23 cellular contexts compared by ENCODE assay signal in genomic region chr4:6322761-6323566, GRCh38. TPM values are rescaled to one million over a fixed set of nuclear protein-coding genes. Genes with fewer than 3 reads are reported as not detected.
A peak's percentile ranks its signal among the peaks of the same experiment; 100 is the strongest.
DNase-seq lines count a peak whose midpoint lies in the region; ATAC-seq and TF ChIP-seq lines count a peak whose summit lies in the region.
"Had no signal": no experiment of that assay in that cellular context is flagged by ENCODE, and none has a peak within 500 bp of the region (broad histone marks: within the 10 kb centered on the region; RNA-seq: fewer than 3 reads in every experiment).

No MANE protein-coding gene starts in this region.

- H3K9ac ChIP-seq in Loucy (ENCODE audit: low read depth, low read length, poor library complexity, severe bottlenecking) (no peak overlapping the region), PC-3 (ENCODE audit: low read length) (no peak overlapping the region)

- intact Hi-C loops in CD8-positive, alpha-beta T cell (cut with DNase I, micrococcal nuclease), result no loop called here
- intact Hi-C loops in PC-3 (cut with micrococcal nuclease), result no loop called here

- H3K27me3 ChIP-seq in Loucy (ENCODE audit: insufficient read depth, low read length, poor library complexity, severe bottlenecking), result peaks cover 25% of the 10 kb centered on the region
- peaks cover 13% of the 10 kb centered on the region for H3K27me3 ChIP-seq in kidney epithelial cell (ENCODE audit: control insufficient read depth, insufficient read depth, low read length)
- H3K27me3 ChIP-seq in CD8-positive, alpha-beta T cell (ENCODE audit: insufficient read depth, low read length), result no peaks in the 10 kb centered on the region
- H3K27me3 ChIP-seq in PC-3 (ENCODE audit: low read length), result no peaks in the 10 kb centered on the region

- H3F3A ChIP-seq in Loucy (ENCODE audit: low read depth) (no peaks in the 10 kb centered on the region), PC-3 (ENCODE audit: low read length, unreplicated experiment) (no peaks in the 10 kb centered on the region)

- no peak overlapping the region for H3K27ac Mint-ChIP-seq in CD8-positive, alpha-beta T cell
- H3K27ac Mint-ChIP-seq: activated naive CD4-positive, alpha-beta T cell treated with anti-CD3 and anti-CD28 coated beads for 36 hours; natural killer cell; stimulated activated effector memory CD8-positive, alpha-beta T cell treated with anti-CD3 and anti-CD28 coated beads, Interleukin-12 subunit alpha, Interleukin-12 subunit beta, amount 100 ng/mL, for 72 hours had no signal

- CTCF ChIA-PET in CD8-positive, alpha-beta T cell (lab: Charles Lee), result interaction anchor here (1.9 to 12.1 kb wide), 2 partner anchors 9 to 73 kb away, joined by 4 to 336 read pairs; no protein-coding TSS in a partner anchor
- CTCF ChIA-PET in PC-3 (lab: Charles Lee), result no interaction called here

- H3K9me3 Mint-ChIP-seq in CD8-positive, alpha-beta T cell, result peaks cover 2% of the 10 kb centered on the region
- H3K9me3 Mint-ChIP-seq: activated naive CD4-positive, alpha-beta T cell treated with anti-CD3 and anti-CD28 coated beads for 36 hours; activated T-cell treated with anti-CD3 and anti-CD28 coated beads, Interleukin-2, amount 50 U/mL, for 4 hours; natural killer cell; stimulated activated effector memory CD8-positive, alpha-beta T cell treated with anti-CD3 and anti-CD28 coated beads, Interleukin-12 subunit alpha, Interleukin-12 subunit beta, amount 100 ng/mL, for 72 hours had no signal

- H3K4me2 ChIP-seq in Loucy (ENCODE audit: low read depth, low read length, poor library complexity, severe bottlenecking), result peak overlapping the region; percentile 64
- H3K4me2 ChIP-seq in PC-3 (ENCODE audit: low read length), result no peak overlapping the region

- no TSS peak for BruUV-seq in PC-3 (replicated peaks; lab: Mats Ljungman, UMichigan)

- H3K4me1 Mint-ChIP-seq in CD8-positive, alpha-beta T cell (ENCODE audit: low read depth), result peaks cover 1% of the 10 kb centered on the region

- no peaks in the 10 kb centered on the region for H4K20me1 ChIP-seq in Loucy (ENCODE audit: insufficient read depth, low read length, poor library complexity, severe bottlenecking)
- no peaks in the 10 kb centered on the region for H4K20me1 ChIP-seq in PC-3 (ENCODE audit: low read length)

- DNase-seq in GM12865 (ENCODE audit: low read depth) (peak; percentile 37), kidney epithelial cell (ENCODE audit: low read depth) (peak; percentile 38), PC-3 (no peak), NCI-H2107 treated with DMSO at 0.1 percent for 48 hours (lab: John Stamatoyannopoulos, UW; ENCODE audit: unreplicated experiment) (no peak)
- no peak for DNase-seq in CD8-positive, alpha-beta T cell
- DNase-seq: activated CD4-positive, alpha-beta T cell treated with anti-CD3 and anti-CD28 coated beads for 4 hours; activated naive CD4-positive, alpha-beta T cell treated with anti-CD3 and anti-CD28 coated beads for 36 hours; activated T-cell treated with anti-CD3 and anti-CD28 coated beads, Interleukin-2, amount 50 U/mL, for 4 hours; amniotic stem cell; DMS79 treated with DMSO at 0.1 percent for 48 hours; effector CD8-positive, alpha-beta T cell; foreskin fibroblast; natural killer cell; NCI-H1436; NCI-H446 treated with DMSO at 0.1 percent for 48 hours; SJCRH30; stimulated activated CD4-positive, alpha-beta T cell treated with anti-CD3 and anti-CD28 coated beads, Interleukin-2, amount 100 ng/mL, for 48 hours had no signal

- no peak overlapping the region for H3K27ac ChIP-seq in CD8-positive, alpha-beta T cell (ENCODE audit: low read depth, low read length)
- no peak overlapping the region for H3K27ac ChIP-seq in PC-3 (ENCODE audit: low read length)
- H3K27ac ChIP-seq: breast epithelium, SJCRH30 had no signal

- H3K79me2 ChIP-seq in Loucy (ENCODE audit: insufficient read depth, low read length) (no peaks in the 10 kb centered on the region), PC-3 (ENCODE audit: low read length) (no peaks in the 10 kb centered on the region)

- no peaks in the 10 kb centered on the region; the same call in 1 of the 2 replicates for H3K9me3 ChIP-seq in Loucy (ENCODE audit: insufficient read depth, low read depth, low read length)
- H3K9me3 ChIP-seq in CD8-positive, alpha-beta T cell (ENCODE audit: low read length), result no peaks in the 10 kb centered on the region
- H3K9me3 ChIP-seq in PC-3 (ENCODE audit: low read length), result no peaks in the 10 kb centered on the region
- H3K9me3 ChIP-seq: SJCRH30 had no signal

- H3K4me1 ChIP-seq in Loucy (ENCODE audit: insufficient read depth, low read length, poor library complexity, severe bottlenecking), result peaks cover 26% of the 10 kb centered on the region
- no peaks in the 10 kb centered on the region for H3K4me1 ChIP-seq in CD8-positive, alpha-beta T cell (ENCODE audit: insufficient read depth, low read length)
- peaks cover 27% of the 10 kb centered on the region for H3K4me1 ChIP-seq in PC-3 (ENCODE audit: insufficient read depth, low read length)
- H3K4me1 ChIP-seq: breast epithelium, SJCRH30 had no signal

- H3K4me3 ChIP-seq in GM12865 (ENCODE audit: low read depth, low read length) (no peak overlapping the region), Loucy (ENCODE audit: low read length, poor library complexity, severe bottlenecking) (peak overlapping the region; percentile 18), kidney epithelial cell (ENCODE audit: low read depth, low read length) (no peak overlapping the region), PC-3 (ENCODE audit: low read length) (no peak overlapping the region)
- no peak overlapping the region for H3K4me3 ChIP-seq in CD8-positive, alpha-beta T cell (ENCODE audit: low read depth, low read length)
- H3K4me3 ChIP-seq: breast epithelium, SJCRH30 had no signal

- ATAC-seq in GM19463 (IDR thresholded peaks at IDR 0.05; ENCODE audit: unreplicated experiment), result peak; percentile 55
- no peak for ATAC-seq in HG03135 (IDR thresholded peaks at IDR 0.05; ENCODE audit: unreplicated experiment)
- ATAC-seq in CD8-positive, alpha-beta T cell, result no peak
- no peak for ATAC-seq in PC-3
- ATAC-seq: activated T-cell treated with anti-CD3 and anti-CD28 coated beads, Interleukin-2, amount 50 U/mL, for 4 hours; natural killer cell; Panc1; stimulated activated effector memory CD8-positive, alpha-beta T cell treated with anti-CD3 and anti-CD28 coated beads, Interleukin-12 subunit alpha, Interleukin-12 subunit beta, amount 100 ng/mL, for 72 hours had no signal

- no peak overlapping the region for H2AFZ ChIP-seq in Loucy (ENCODE audit: low read length)
- no peak overlapping the region for H2AFZ ChIP-seq in PC-3 (ENCODE audit: low read length)

- H3K36me3 Mint-ChIP-seq in CD8-positive, alpha-beta T cell, result no peaks in the 10 kb centered on the region
- H3K36me3 Mint-ChIP-seq: natural killer cell; stimulated activated effector memory CD8-positive, alpha-beta T cell treated with anti-CD3 and anti-CD28 coated beads, Interleukin-12 subunit alpha, Interleukin-12 subunit beta, amount 100 ng/mL, for 72 hours had no signal

- POLR2A ChIA-PET in CD8-positive, alpha-beta T cell (lab: Charles Lee), result no interaction called here
- POLR2A ChIA-PET in PC-3 (lab: Charles Lee; ENCODE audit: unreplicated experiment), result no interaction called here

- H3K36me3 ChIP-seq in Loucy (ENCODE audit: insufficient read depth, low read length) (no peaks in the 10 kb centered on the region), kidney epithelial cell (ENCODE audit: control insufficient read depth, insufficient read depth, low read length) (no peaks in the 10 kb centered on the region), PC-3 (ENCODE audit: low read depth, low read length) (no peaks in the 10 kb centered on the region)
- no peaks in the 10 kb centered on the region for H3K36me3 ChIP-seq in CD8-positive, alpha-beta T cell (ENCODE audit: insufficient read depth, low read length)
- H3K36me3 ChIP-seq: breast epithelium, SJCRH30 had no signal

- no peak overlapping the region for H3K4me3 Mint-ChIP-seq in CD8-positive, alpha-beta T cell
- H3K4me3 Mint-ChIP-seq: activated naive CD4-positive, alpha-beta T cell treated with anti-CD3 and anti-CD28 coated beads for 36 hours; activated T-cell treated with anti-CD3 and anti-CD28 coated beads, Interleukin-2, amount 50 U/mL, for 4 hours; natural killer cell; stimulated activated effector memory CD8-positive, alpha-beta T cell treated with anti-CD3 and anti-CD28 coated beads, Interleukin-12 subunit alpha, Interleukin-12 subunit beta, amount 100 ng/mL, for 72 hours had no signal

- peaks cover 40% of the 10 kb centered on the region for H3K27me3 Mint-ChIP-seq in CD8-positive, alpha-beta T cell (ENCODE audit: low read depth)

- no peak for TF ChIP-seq CTCF in GM12865 (IDR thresholded peaks at IDR 0.05; ENCODE audit: insufficient read depth, low read depth, low read length, missing control alignments)
- no peak for TF ChIP-seq CTCF in Loucy (conservative IDR thresholded peaks at IDR 0.05; ENCODE audit: low read length)
- TF ChIP-seq CTCF in kidney epithelial cell (IDR thresholded peaks at IDR 0.05; ENCODE audit: insufficient read depth, low read length, poor library complexity, severe bottlenecking), result no peak
- no peak for TF ChIP-seq CTCF in CD8-positive, alpha-beta T cell (IDR thresholded peaks at IDR 0.05)
- TF ChIP-seq CTCF in PC-3 (conservative IDR thresholded peaks at IDR 0.05; ENCODE audit: low read depth, low read length), result no peak

- H3K9me2 ChIP-seq in Loucy (replicated peaks; ENCODE audit: low read depth, low read length) (no peaks in the 10 kb centered on the region), PC-3 (replicated peaks; ENCODE audit: low read length) (no peaks in the 10 kb centered on the region)

RNA-seq across cellular contexts. Expression of gene WFS1, which starts 53.3 kb away (rescaled TPM):
- total RNA-seq in kidney epithelial cell, result 26.0 and 37.2 TPM in 2 replicates
- 1 to 10 TPM; 1.2 to 1.8 TPM for total RNA-seq in CD8-positive, alpha-beta T cell
- total RNA-seq in PC-3 (2014; rRNA removed), result 35.7 and 45.5 TPM in 2 replicates

Comparison
In these comparisons a context has a peak if more than half of its experiments do, and no peak if none do; other contexts are left out.
1. DNase-seq: peak in GM12865 (single experiment) and kidney epithelial cell (single experiment); none in CD8-positive, alpha-beta T cell (0 of 7), PC-3 (single experiment) and NCI-H2107 treated with DMSO at 0.1 percent for 48 hours (single experiment).